28 cellular contexts compared by ENCODE assay signal in the genomic region with DNA sequence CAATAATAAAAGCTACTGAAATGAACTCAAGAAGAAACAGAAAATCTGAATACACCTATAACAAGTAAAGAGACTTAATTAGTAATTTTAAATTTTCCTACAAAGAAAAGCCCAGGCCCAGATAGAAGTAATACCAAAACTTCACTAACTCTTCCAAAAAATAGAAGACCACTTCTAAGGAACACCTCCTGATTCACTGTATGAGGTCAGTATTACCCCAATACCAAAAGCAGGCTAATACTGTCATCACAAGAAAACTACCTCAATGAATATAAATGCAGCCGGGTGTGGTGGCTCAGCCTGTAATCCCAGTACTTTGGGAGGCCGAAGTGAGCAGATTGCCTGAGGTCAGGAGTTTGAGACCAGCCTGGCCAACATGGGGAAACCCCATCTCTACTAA.
"Had no signal": no experiment of that assay in that cellular context is flagged by ENCODE, and none has a peak within 500 bp of the region (broad histone marks: within the 10 kb centered on the region; RNA-seq: fewer than 3 reads in every experiment).

No MANE protein-coding gene starts in this region.

- ATAC-seq: activated CD4-positive, CD25-positive, alpha-beta regulatory T cell treated with anti-CD3 and anti-CD28 coated beads, Interleukin-2, amount 50 U/mL, for 24 hours; body of pancreas; gastroesophageal sphincter; T-helper 17 cell had no signal

- H3K36me3 Mint-ChIP-seq: activated naive CD4-positive, alpha-beta T cell treated with anti-CD3 and anti-CD28 coated beads, Interleukin-2, amount 50 U/mL, for 24 hours had no signal

- H3K27ac Mint-ChIP-seq: activated B cell treated with CpG ODN at 0.5 μM for 24 hours; activated CD4-positive, alpha-beta memory T cell treated with anti-CD3 and anti-CD28 coated beads, Interleukin-2, amount 10 ng/mL, durations not matched to agents 7 days and 5 days; activated CD4-positive, alpha-beta T cell treated with anti-CD3 and anti-CD28 coated beads, Interleukin-2, amount 10 ng/mL, durations not matched to agents 7 days and 5 days; activated naive CD4-positive, alpha-beta T cell treated with anti-CD3 and anti-CD28 coated beads for 36 hours; activated naive CD4-positive, alpha-beta T cell treated with anti-CD3 and anti-CD28 coated beads, Interleukin-2, amount 50 U/mL, for 24 hours; activated T-cell treated with anti-CD3 and anti-CD28 coated beads, Interleukin-2, amount 50 U/mL, for 72 hours; T-helper 17 cell; T-helper 2 cell treated with Interferon-gamma antibody and Interleukin-4, amounts not matched to agents 5 μg/mL and 100 μg/mL, for 36 hours had no signal

- H3K4me3 Mint-ChIP-seq: activated B cell treated with CpG ODN at 0.5 μM for 24 hours; activated CD4-positive, alpha-beta memory T cell treated with anti-CD3 and anti-CD28 coated beads, Interleukin-2, amount 10 ng/mL, durations not matched to agents 7 days and 5 days; activated CD4-positive, alpha-beta T cell treated with anti-CD3 and anti-CD28 coated beads, Interleukin-2, amount 10 ng/mL, durations not matched to agents 7 days and 5 days; activated naive CD4-positive, alpha-beta T cell treated with anti-CD3 and anti-CD28 coated beads for 36 hours; activated naive CD4-positive, alpha-beta T cell treated with anti-CD3 and anti-CD28 coated beads, Interleukin-2, amount 50 U/mL, for 24 hours; activated T-cell treated with anti-CD3 and anti-CD28 coated beads, Interleukin-2, amount 50 U/mL, for 24 hours; activated T-cell treated with anti-CD3 and anti-CD28 coated beads, Interleukin-2, amount 50 U/mL, for 72 hours; T-helper 17 cell; T-helper 2 cell treated with Interferon-gamma antibody and Interleukin-4, amounts not matched to agents 5 μg/mL and 100 μg/mL, for 36 hours had no signal

- H3K4me1 Mint-ChIP-seq: activated B cell treated with CpG ODN at 0.5 μM for 24 hours; activated CD4-positive, alpha-beta memory T cell treated with anti-CD3 and anti-CD28 coated beads, Interleukin-2, amount 10 ng/mL, durations not matched to agents 7 days and 5 days; activated CD4-positive, alpha-beta T cell treated with anti-CD3 and anti-CD28 coated beads, Interleukin-2, amount 10 ng/mL, durations not matched to agents 7 days and 5 days; activated naive CD4-positive, alpha-beta T cell treated with anti-CD3 and anti-CD28 coated beads, Interleukin-2, amount 50 U/mL, for 24 hours had no signal

- H3K27me3 Mint-ChIP-seq: activated naive CD4-positive, alpha-beta T cell treated with anti-CD3 and anti-CD28 coated beads, Interleukin-2, amount 50 U/mL, for 24 hours; activated T-cell treated with anti-CD3 and anti-CD28 coated beads, Interleukin-2, amount 50 U/mL, for 24 hours had no signal

- H3K9me3 Mint-ChIP-seq: activated B cell treated with CpG ODN at 0.5 μM for 24 hours; activated CD4-positive, alpha-beta memory T cell treated with anti-CD3 and anti-CD28 coated beads, Interleukin-2, amount 10 ng/mL, durations not matched to agents 7 days and 5 days; activated CD4-positive, alpha-beta T cell treated with anti-CD3 and anti-CD28 coated beads, Interleukin-2, amount 10 ng/mL, durations not matched to agents 7 days and 5 days; activated naive CD4-positive, alpha-beta T cell treated with anti-CD3 and anti-CD28 coated beads for 36 hours; activated naive CD4-positive, alpha-beta T cell treated with anti-CD3 and anti-CD28 coated beads, Interleukin-2, amount 50 U/mL, for 24 hours; activated T-cell treated with anti-CD3 and anti-CD28 coated beads, Interleukin-2, amount 50 U/mL, for 24 hours; activated T-cell treated with anti-CD3 and anti-CD28 coated beads, Interleukin-2, amount 50 U/mL, for 72 hours; T-helper 2 cell treated with Interferon-gamma antibody and Interleukin-4, amounts not matched to agents 5 μg/mL and 100 μg/mL, for 36 hours had no signal

- DNase-seq: activated B cell treated with CpG ODN at 0.5 μM for 24 hours; activated CD4-positive, alpha-beta memory T cell treated with anti-CD3 and anti-CD28 coated beads, Interleukin-2, amount 10 ng/mL, durations not matched to agents 7 days and 5 days; activated CD4-positive, alpha-beta T cell treated with anti-CD3 and anti-CD28 coated beads, Interleukin-2, amount 10 ng/mL, durations not matched to agents 7 days and 5 days; activated CD4-positive, alpha-beta T cell treated with anti-CD3 and anti-CD28 coated beads, Interleukin-2, amount 50 U/mL, for 4 hours; activated CD8-positive, alpha-beta memory T cell treated with anti-CD3 and anti-CD28 coated beads, Interleukin-2, amount 50 U/mL, for 48 hours; activated effector memory CD4-positive, alpha-beta T cell treated with Interleukin-2 at 50 U/mL for 16 hours; activated gamma-delta T cell treated with Interleukin-2 at 50 U/mL for 16 hours; activated naive CD4-positive, alpha-beta T cell treated with anti-CD3 and anti-CD28 coated beads for 36 hours; activated T-cell treated with anti-CD3 and anti-CD28 coated beads for 4 hours; activated T-cell treated with anti-CD3 and anti-CD28 coated beads, Interleukin-2, amount 50 U/mL, for 24 hours; activated T-cell treated with anti-CD3 and anti-CD28 coated beads, Interleukin-2, amount 50 U/mL, for 72 hours; amygdala; aorta; body of pancreas; caudate nucleus; colonic mucosa; effector CD8-positive, alpha-beta T cell; esophagus squamous epithelium; foreskin melanocyte; heart right ventricle; T-helper 1 cell; T-helper 17 cell; T1000; WERI-Rb-1 had no signal
